Comparison of ENCODE assay signal across 1 cellular context in genomic region chr1:172449585-172450523, GRCh38.
A peak's percentile ranks its signal among the peaks of the same experiment; 100 is the strongest.
TF ChIP-seq lines count a peak whose summit lies in the region.

No MANE protein-coding gene starts in this region.

TF ChIP-seq in K562, 482 proteins besides CTCF, POLR2A, EP300 and RAD21 (continued from another document):
- TF ChIP-seq PRDM10 (IDR thresholded peaks at IDR 0.05; ENCODE audit: partially characterized antibody) (no peak), TCF3 (CRISPR knock-in tag; IDR thresholded peaks at IDR 0.05) (no peak; the same call in 1 of the 2 replicates), XRCC5 (IDR thresholded peaks at IDR 0.05; ENCODE audit: low read depth, low read length) (peak; percentile 68; the same call in 1 of the 2 replicates), SNRNP70 (optimal IDR thresholded peaks at IDR 0.05; ENCODE audit: low read depth, low read length) (no peak), SAFB2 (IDR thresholded peaks at IDR 0.05; ENCODE audit: borderline replicate concordance, low read depth, low read length, severe bottlenecking) (no peak), SMARCA4 (IDR thresholded peaks at IDR 0.05) (no peak), ZNF830 (CRISPR knock-in tag; IDR thresholded peaks at IDR 0.05) (no peak), CHAMP1 (IDR thresholded peaks at IDR 0.05) (peak; percentile 74), ZNF77 (CRISPR knock-in tag; IDR thresholded peaks at IDR 0.05) (no peak), SIX5 (IDR thresholded peaks at IDR 0.05; ENCODE audit: borderline replicate concordance in 1 of 2, insufficient read depth in 1 of 2, low read depth in 1 of 2, low read length in 2 of 2) (no peak), ZBTB26 (CRISPR knock-in tag; IDR thresholded peaks at IDR 0.05) (no peak), ZNF165 (CRISPR knock-in tag; IDR thresholded peaks at IDR 0.05; ENCODE audit: borderline replicate concordance) (no peak), FOXA3 (CRISPR knock-in tag; conservative IDR thresholded peaks at IDR 0.05 in 1 of 2, IDR thresholded peaks at IDR 0.05 in 1 of 2) (no peak), ZNF589 (CRISPR knock-in tag; IDR thresholded peaks at IDR 0.05; ENCODE audit: low read depth) (no peak), EWSR1 (IDR thresholded peaks at IDR 0.05; ENCODE audit: borderline replicate concordance, low read depth, partially characterized antibody) (no peak), YY1 (IDR thresholded peaks at IDR 0.05; ENCODE audit: borderline replicate concordance in 1 of 3, control insufficient read depth in 1 of 3, extremely low read depth in 1 of 3, insufficient read depth in 3 of 3, insufficient read length in 1 of 3, insufficient replicate concordance in 2 of 3, low read depth in 1 of 3, low read length in 2 of 3) (peak in 1 of 3 experiments; percentile 59), ZC3H4 (CRISPR knock-in tag; IDR thresholded peaks at IDR 0.05; ENCODE audit: borderline replicate concordance) (no peak), ZNF561 (CRISPR knock-in tag; conservative IDR thresholded peaks at IDR 0.05) (no peak), ZKSCAN3 (CRISPR knock-in tag; IDR thresholded peaks at IDR 0.05) (no peak), POLR2H (tag; IDR thresholded peaks at IDR 0.05; ENCODE audit: low read depth) (no peak), SRSF7 (optimal IDR thresholded peaks at IDR 0.05; ENCODE audit: low read depth, low read length) (no peak), MECOM (CRISPR knock-in tag; IDR thresholded peaks at IDR 0.05) (no peak)
TF ChIP-seq in K562: peak in this region for 78.
